19 cellular contexts compared by ENCODE assay signal in the genomic region with DNA sequence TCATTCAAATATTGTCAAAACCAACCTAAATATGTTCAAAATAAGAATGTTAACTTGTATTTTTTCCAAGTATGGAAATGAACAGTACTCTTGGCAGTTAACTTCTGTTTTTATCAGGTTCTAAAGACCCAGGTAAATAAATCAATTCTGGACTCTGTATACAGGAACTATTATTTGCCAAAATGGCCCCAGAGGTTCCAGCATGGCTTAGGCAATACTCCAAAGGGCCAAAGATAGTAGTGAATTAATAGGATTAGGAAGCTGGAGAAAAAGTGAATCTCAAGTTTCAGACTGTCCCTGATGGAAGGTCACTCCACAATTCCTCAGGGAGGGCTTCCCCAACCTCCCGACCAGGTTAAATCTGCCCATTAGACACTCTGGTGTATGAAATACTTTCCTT.
"Had no signal": no experiment of that assay in that cellular context is flagged by ENCODE, and none has a peak within 500 bp of the region (broad histone marks: within the 10 kb centered on the region; RNA-seq: fewer than 3 reads in every experiment).

No MANE protein-coding gene starts in this region.

- H3K27ac Mint-ChIP-seq: activated CD4-positive, alpha-beta T cell treated with anti-CD3 and anti-CD28 coated beads, Interleukin-2, amount 10 ng/mL, durations not matched to agents 7 days and 5 days; natural killer cell; WTC11 had no signal

- H3K36me3 ChIP-seq: brain microvascular endothelial cell, esophagus muscularis mucosa, right atrium auricular region, suprapubic skin had no signal

- H3K27me3 Mint-ChIP-seq: activated CD4-positive, alpha-beta T cell treated with anti-CD3 and anti-CD28 coated beads, Interleukin-2, amount 10 ng/mL, durations not matched to agents 7 days and 5 days; activated naive CD8-positive, alpha-beta T cell treated with anti-CD3 and anti-CD28 coated beads, Interleukin-2, amount 10 ng/mL, durations not matched to agents 7 days and 5 days; T-helper 17 cell had no signal

- H3K36me3 Mint-ChIP-seq: natural killer cell, WTC11 had no signal

- ATAC-seq: natural killer cell, T-helper 17 cell, WTC11 had no signal

- H3K27ac ChIP-seq: brain microvascular endothelial cell, coronary artery, hepatocyte, right atrium auricular region, suprapubic skin had no signal

- H3K4me2 ChIP-seq: hepatocyte had no signal

- H3K27me3 ChIP-seq: esophagus muscularis mucosa, right atrium auricular region, suprapubic skin had no signal

- H3K9me3 ChIP-seq: esophagus muscularis mucosa, right atrium auricular region, suprapubic skin had no signal

- H3K9me3 Mint-ChIP-seq: activated naive CD8-positive, alpha-beta T cell treated with anti-CD3 and anti-CD28 coated beads, Interleukin-2, amount 10 ng/mL, durations not matched to agents 7 days and 5 days; central memory CD8-positive, alpha-beta T cell had no signal

- DNase-seq: activated CD4-positive, alpha-beta T cell treated with anti-CD3 and anti-CD28 coated beads, Interleukin-2, amount 10 ng/mL, durations not matched to agents 7 days and 5 days; activated naive CD8-positive, alpha-beta T cell treated with anti-CD3 and anti-CD28 coated beads, Interleukin-2, amount 10 ng/mL, durations not matched to agents 7 days and 5 days; anterior cingulate cortex; brain microvascular endothelial cell; islet precursor cell; mammary epithelial cell; natural killer cell; nucleus accumbens; small intestine; stimulated activated CD4-positive, alpha-beta T cell treated with anti-CD3 and anti-CD28 coated beads, Interleukin-4, amount 100 ng/mL, for 24 hours; T-helper 17 cell; trophoblast cell had no signal

- H3K4me3 Mint-ChIP-seq: central memory CD8-positive, alpha-beta T cell; natural killer cell; T-helper 17 cell; WTC11 had no signal

- H3K4me3 ChIP-seq: coronary artery, esophagus muscularis mucosa, hepatocyte, right atrium auricular region, suprapubic skin had no signal
